14 cellular contexts compared by ENCODE assay signal in the genomic region with DNA sequence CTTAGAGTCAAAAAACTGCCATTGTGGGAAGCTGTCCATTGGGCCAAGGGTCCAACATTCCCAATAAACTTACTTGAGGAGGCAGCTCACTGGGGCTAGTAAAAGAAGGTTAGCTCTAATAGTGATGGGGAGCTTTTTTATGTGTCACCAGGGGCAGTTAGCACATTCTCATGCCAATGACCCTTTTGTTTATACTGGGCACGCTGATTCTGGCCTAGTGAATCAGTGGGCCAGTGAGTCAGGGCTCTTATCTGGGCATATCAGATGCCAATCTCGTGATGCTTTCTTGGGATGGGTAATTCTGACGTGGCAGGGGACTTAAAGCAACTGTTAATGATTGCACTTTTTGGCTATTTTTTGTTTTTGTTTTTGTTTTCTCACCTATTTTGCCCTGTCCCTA. TPM values are rescaled to one million over a fixed set of nuclear protein-coding genes. Genes with fewer than 3 reads are reported as not detected.
DNase-seq lines count a peak whose midpoint lies in the region; ATAC-seq and TF ChIP-seq lines count a peak whose summit lies in the region.
"Had no signal": no experiment of that assay in that cellular context is flagged by ENCODE, and none has a peak within 500 bp of the region (broad histone marks: within the 10 kb centered on the region; RNA-seq: fewer than 3 reads in every experiment).

No MANE protein-coding gene starts in this region.

- H3K27me3 ChIP-seq in left lung, result no peaks in the 10 kb centered on the region
- no peaks in the 10 kb centered on the region for H3K27me3 ChIP-seq in right cardiac atrium (ENCODE audit: control insufficient read depth, insufficient read depth)

- WGBS in right cardiac atrium, result 64% methylated on average over 3 of the region's 3 CpGs

- intact Hi-C loops in left lung (cut with DNase I) (no loop called here), right cardiac atrium (cut with DNase I) (no loop called here)

- H3K4me1 ChIP-seq in left lung, result no peaks in the 10 kb centered on the region
- H3K4me1 ChIP-seq in right cardiac atrium (ENCODE audit: control insufficient read depth, insufficient read depth, low read length), result no peaks in the 10 kb centered on the region

- TF ChIP-seq CTCF in AG09309 (IDR thresholded peaks at IDR 0.05; ENCODE audit: control insufficient read depth, insufficient read depth, low read depth, low read length, missing control alignments) (no peak), left lung (IDR thresholded peaks at IDR 0.05) (no peak)

- no peaks in the 10 kb centered on the region for H3K36me3 ChIP-seq in left lung

- DNase-seq in AG09309 (ENCODE audit: low read depth) (peak; percentile 56), LHCN-M2 (ENCODE audit: low read depth) (peak; percentile 93), astrocyte of the hippocampus (ENCODE audit: low read depth, low spot score) (peak; percentile 57), left lung (no peak), right cardiac atrium (no peak)
- DNase-seq in activated CD8-positive, alpha-beta memory T cell treated with anti-CD3 and anti-CD28 coated beads, Interleukin-2, amount 50 U/mL, for 48 hours, result no peak
- DNase-seq: activated CD4-positive, alpha-beta memory T cell treated with anti-CD3 and anti-CD28 coated beads for 36 hours; activated effector memory CD4-positive, alpha-beta T cell treated with anti-CD3 and anti-CD28 coated beads, Interleukin-2, amount 50 U/mL, for 16 hours; NCI-H748 treated with DMSO at 0.1 percent for 48 hours; stimulated activated CD4-positive, alpha-beta T cell treated with anti-CD3 and anti-CD28 coated beads, Interleukin-15, amount 100 ng/mL, for 24 hours had no signal

- H3K9me3 ChIP-seq in left lung, result no peaks in the 10 kb centered on the region
- H3K9me3 ChIP-seq in right cardiac atrium (ENCODE audit: control insufficient read depth, low read length), result no peaks in the 10 kb centered on the region

- H3K27ac ChIP-seq in left lung (no peak overlapping the region), right cardiac atrium (ENCODE audit: low read length) (no peak overlapping the region)
- H3K27ac ChIP-seq: C4-2B had no signal

- H3K4me3 ChIP-seq in AG09309 (ENCODE audit: control insufficient read depth, low read depth, low read length) (no peak overlapping the region), left lung (no peak overlapping the region), right cardiac atrium (ENCODE audit: low read length) (no peak overlapping the region)

- ATAC-seq in left lung, result peak; percentile 19
- ATAC-seq in right cardiac atrium, result no peak
- no peak for ATAC-seq in GM18909 (IDR thresholded peaks at IDR 0.05; ENCODE audit: poor library complexity, unreplicated experiment)
- no peak for ATAC-seq in GM19397 (IDR thresholded peaks at IDR 0.05; ENCODE audit: unreplicated experiment)

RNA-seq across cellular contexts. Expression of a gene that starts 27.8 kb away (rescaled TPM):
- total RNA-seq in LHCN-M2 (2014; rRNA removed), result 54.0 and 68.4 TPM in 2 replicates
- polyA plus RNA-seq in LHCN-M2 (2012), result 27.2 TPM
- total RNA-seq in left lung, result 10 to 100 TPM; 27.3 to 29.5 TPM
- total RNA-seq in right cardiac atrium, result 10 to 100 TPM; 33.5 to 41.1 (median 36.4) TPM
- 42.5 TPM for polyA plus RNA-seq in right cardiac atrium

RNA-seq across cellular contexts. Expression of a gene that starts 29.9 kb away (rescaled TPM):
- total RNA-seq in LHCN-M2 (2014; rRNA removed), result 702 and 722 TPM in 2 replicates
- 413 TPM for polyA plus RNA-seq in LHCN-M2 (2012)
- total RNA-seq in left lung, result 100 to 1,000 TPM; 284 to 312 TPM
- total RNA-seq in right cardiac atrium, result 100 to 1,000 TPM; 187 to 269 (median 217) TPM
- 265 TPM for polyA plus RNA-seq in right cardiac atrium

RNA-seq across cellular contexts. Expression of a gene that starts 48.9 kb away (rescaled TPM):
- total RNA-seq in LHCN-M2 (2014; rRNA removed) (38.6 and 39.7 TPM in 2 replicates), left lung (10 to 100 TPM; 20.8 to 21.3 TPM), right cardiac atrium (10 to 100 TPM; 35.4 to 42.8 (median 42.3) TPM)
- 119 TPM for polyA plus RNA-seq in LHCN-M2 (2012)
- polyA plus RNA-seq in right cardiac atrium, result 71.5 TPM

RNA-seq across cellular contexts. Expression of a gene that starts 54.1 kb away (rescaled TPM):
- total RNA-seq in LHCN-M2 (2014; rRNA removed) (not detected in 2 replicates), left lung (not detected), right cardiac atrium (under 1 TPM in 1 of 4 donors, not detected in 3; 0.34 TPM)
- polyA plus RNA-seq in LHCN-M2 (2012), result 0.09 TPM
- polyA plus RNA-seq in right cardiac atrium, result not detected
- total RNA-seq: HT-29 had no signal

Comparison
In these comparisons a context has a peak if more than half of its experiments do, and no peak if none do; other contexts are left out.
1. DNase-seq: peak in AG09309 (single experiment), LHCN-M2 (single experiment) and astrocyte of the hippocampus (single experiment); none in left lung (0 of 2), right cardiac atrium (0 of 3) and activated CD8-positive, alpha-beta memory T cell treated with anti-CD3 and anti-CD28 coated beads, Interleukin-2, amount 50 U/mL, for 48 hours (single experiment).